8 cellular contexts compared by ENCODE assay signal in the genomic region with DNA sequence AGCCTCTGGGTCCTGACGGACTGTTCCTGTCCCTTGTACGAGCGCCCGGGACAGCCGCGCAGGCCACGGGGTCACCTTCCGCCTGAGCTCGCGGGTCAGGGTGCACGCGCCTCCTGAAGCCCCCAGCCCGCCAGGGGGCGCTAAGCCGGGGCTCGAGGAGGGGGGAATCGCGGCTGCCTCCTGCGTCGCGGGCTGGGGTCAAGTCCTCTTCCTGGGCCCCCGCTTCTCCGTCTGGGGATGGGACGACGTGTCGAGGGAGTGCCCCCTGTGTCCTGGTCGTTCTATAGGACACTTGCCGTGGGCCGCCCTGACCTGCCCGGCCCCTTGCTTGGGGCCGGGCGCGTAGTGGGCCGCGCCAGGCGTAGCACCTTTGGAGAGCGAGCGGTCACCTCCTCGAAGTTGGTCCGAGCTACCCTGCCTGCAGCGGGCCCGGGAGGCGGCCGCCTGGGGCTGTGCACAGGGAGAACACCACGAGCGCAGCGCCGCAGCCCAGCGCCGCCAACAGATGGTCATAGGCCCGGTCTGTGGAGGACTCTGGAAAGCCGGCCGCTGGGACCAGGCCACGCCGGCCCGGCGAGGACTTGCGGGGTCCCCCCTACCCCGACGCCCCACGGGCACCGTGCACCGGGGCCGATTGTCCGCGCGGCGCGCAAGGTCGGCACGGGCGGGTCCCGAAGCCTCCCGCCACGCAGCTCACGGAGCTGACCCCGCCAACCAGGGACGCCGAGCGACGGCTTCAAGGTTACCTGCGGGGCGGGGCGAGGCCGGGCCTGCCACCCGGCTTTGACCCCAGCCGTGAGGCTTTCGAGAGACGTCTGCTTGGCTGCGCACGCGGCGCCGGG. TPM values are rescaled to one million over a fixed set of nuclear protein-coding genes. Genes with fewer than 3 reads are reported as not detected.
DNase-seq lines count a peak whose midpoint lies in the region; ATAC-seq and TF ChIP-seq lines count a peak whose summit lies in the region.

No MANE protein-coding gene starts in this region.

- peak overlapping the region; percentile 67 for H3K4me3 Mint-ChIP-seq in WTC11

- peaks cover 94% of the 10 kb centered on the region for H3K27me3 Mint-ChIP-seq in WTC11 (ENCODE audit: low read depth)

- POLR2A ChIA-PET in WTC11 (lab: Charles Lee), result interaction anchor here (0.7 to 0.8 kb wide), 2 partner anchors 10 to 27 kb away, joined by 3 read pairs; no protein-coding TSS in a partner anchor

- CTCF ChIA-PET in WTC11 (lab: Charles Lee), result interaction anchor here (0.6 to 9.5 kb wide), 64 partner anchors 9 to 1502 kb away, joined by 3 to 219 read pairs (median 6); a partner anchor contains a TSS

- no peak overlapping the region for H3K27ac Mint-ChIP-seq in WTC11

- TF ChIP-seq CTCF in WTC11 (IDR thresholded peaks at IDR 0.05) (peak; percentile 90), kidney epithelial cell (IDR thresholded peaks at IDR 0.05; ENCODE audit: insufficient read depth, low read length, poor library complexity, severe bottlenecking) (peak; percentile 81)

- H3K4me1 Mint-ChIP-seq in WTC11, result peaks cover 26% of the 10 kb centered on the region

- H3K4me3 ChIP-seq in kidney epithelial cell (ENCODE audit: low read depth, low read length), result peak overlapping the region; percentile 29

- H3K9me3 Mint-ChIP-seq in WTC11, result no peaks in the 10 kb centered on the region

- ATAC-seq in WTC11, result peak; percentile 25
- no peak for ATAC-seq in GM21717 (IDR thresholded peaks at IDR 0.05; ENCODE audit: unreplicated experiment)

- no peak overlapping the region for H3K27ac ChIP-seq in caudate nucleus (ENCODE audit: low read depth, low read length)

- DNase-seq in NCI-H446 (lab: John Stamatoyannopoulos, UW) (peak; percentile 46 to 74), NCI-H446 treated with DMSO at 0.1 percent for 48 hours (lab: John Stamatoyannopoulos, UW) (no peak), NCI-H1930 (lab: John Stamatoyannopoulos, UW) (peak; percentile 76 to 87), WTC11 (ENCODE audit: low spot score) (peak; percentile 84), caudate nucleus (lab: John Stamatoyannopoulos, UW) (peak in 36 of 61 donors; percentile 6 to 65 (median 29)), kidney epithelial cell (ENCODE audit: low read depth) (no peak)
- DNase-seq in stimulated activated CD4-positive, alpha-beta T cell treated with anti-CD3 and anti-CD28 coated beads, Interleukin-1b, Interleukin-23, amount 100 ng/mL, for 1 hour (ENCODE audit: low read depth in 2 of 2), result peak; percentile 64 to 66

- no peaks in the 10 kb centered on the region for H3K36me3 Mint-ChIP-seq in WTC11

- H3K36me3 ChIP-seq in kidney epithelial cell (ENCODE audit: control insufficient read depth, insufficient read depth, low read length), result no peaks in the 10 kb centered on the region

- peaks cover 89% of the 10 kb centered on the region for H3K27me3 ChIP-seq in kidney epithelial cell (ENCODE audit: control insufficient read depth, insufficient read depth, low read length)

TF ChIP-seq in WTC11, 78 proteins besides CTCF, POLR2A, EP300 and RAD21 (continues in another document):
- TF ChIP-seq, protein P1, sequence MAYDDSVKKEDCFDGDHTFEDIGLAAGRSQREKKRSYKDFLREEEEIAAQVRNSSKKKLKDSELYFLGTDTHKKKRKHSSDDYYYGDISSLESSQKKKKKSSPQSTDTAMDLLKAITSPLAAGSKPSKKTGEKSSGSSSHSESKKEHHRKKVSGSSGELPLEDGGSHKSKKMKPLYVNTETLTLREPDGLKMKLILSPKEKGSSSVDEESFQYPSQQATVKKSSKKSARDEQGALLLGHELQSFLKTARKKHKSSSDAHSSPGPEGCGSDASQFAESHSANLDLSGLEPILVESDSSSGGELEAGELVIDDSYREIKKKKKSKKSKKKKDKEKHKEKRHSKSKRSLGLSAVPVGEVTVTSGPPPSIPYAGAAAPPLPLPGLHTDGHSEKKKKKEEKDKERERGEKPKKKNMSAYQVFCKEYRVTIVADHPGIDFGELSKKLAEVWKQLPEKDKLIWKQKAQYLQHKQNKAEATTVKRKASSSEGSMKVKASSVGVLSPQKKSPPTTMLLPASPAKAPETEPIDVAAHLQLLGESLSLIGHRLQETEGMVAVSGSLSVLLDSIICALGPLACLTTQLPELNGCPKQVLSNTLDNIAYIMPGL (CRISPR knock-in tag; IDR thresholded peaks at IDR 0.05), result peak; percentile 89
- TF ChIP-seq ZNF263 (CRISPR knock-in tag; IDR thresholded peaks at IDR 0.05; ENCODE audit: low read depth) (no peak), HMGA2 (CRISPR knock-in tag; IDR thresholded peaks at IDR 0.05) (no peak), TP53 (CRISPR knock-in tag; IDR thresholded peaks at IDR 0.05) (peak; percentile 44; the same call in 1 of the 2 replicates), TEAD1 (CRISPR knock-in tag; IDR thresholded peaks at IDR 0.05) (no peak), ESRRA (CRISPR knock-in tag; IDR thresholded peaks at IDR 0.05; ENCODE audit: borderline replicate concordance) (peak; percentile 41; the same call in 1 of the 2 replicates), ZNF121 (CRISPR knock-in tag; IDR thresholded peaks at IDR 0.05) (0 out of 2 replicates have a peak, but pooled peaks have one; percentile 28), RELA (CRISPR knock-in tag; IDR thresholded peaks at IDR 0.05; ENCODE audit: borderline replicate concordance) (0 out of 2 replicates have a peak, but pooled peaks have one; percentile 32), GABPB1 (CRISPR knock-in tag; IDR thresholded peaks at IDR 0.05) (0 out of 2 replicates have a peak, but pooled peaks have one; percentile 5)
- TF ChIP-seq, protein P2, sequence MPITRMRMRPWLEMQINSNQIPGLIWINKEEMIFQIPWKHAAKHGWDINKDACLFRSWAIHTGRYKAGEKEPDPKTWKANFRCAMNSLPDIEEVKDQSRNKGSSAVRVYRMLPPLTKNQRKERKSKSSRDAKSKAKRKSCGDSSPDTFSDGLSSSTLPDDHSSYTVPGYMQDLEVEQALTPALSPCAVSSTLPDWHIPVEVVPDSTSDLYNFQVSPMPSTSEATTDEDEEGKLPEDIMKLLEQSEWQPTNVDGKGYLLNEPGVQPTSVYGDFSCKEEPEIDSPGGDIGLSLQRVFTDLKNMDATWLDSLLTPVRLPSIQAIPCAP (CRISPR knock-in tag; IDR thresholded peaks at IDR 0.05), result no peak
- TF ChIP-seq, protein P3, sequence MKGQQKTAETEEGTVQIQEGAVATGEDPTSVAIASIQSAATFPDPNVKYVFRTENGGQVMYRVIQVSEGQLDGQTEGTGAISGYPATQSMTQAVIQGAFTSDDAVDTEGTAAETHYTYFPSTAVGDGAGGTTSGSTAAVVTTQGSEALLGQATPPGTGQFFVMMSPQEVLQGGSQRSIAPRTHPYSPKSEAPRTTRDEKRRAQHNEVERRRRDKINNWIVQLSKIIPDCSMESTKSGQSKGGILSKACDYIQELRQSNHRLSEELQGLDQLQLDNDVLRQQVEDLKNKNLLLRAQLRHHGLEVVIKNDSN (CRISPR knock-in tag; IDR thresholded peaks at IDR 0.05), result peak; percentile 39; the same call in 1 of the 2 replicates
- TF ChIP-seq, protein P4, sequence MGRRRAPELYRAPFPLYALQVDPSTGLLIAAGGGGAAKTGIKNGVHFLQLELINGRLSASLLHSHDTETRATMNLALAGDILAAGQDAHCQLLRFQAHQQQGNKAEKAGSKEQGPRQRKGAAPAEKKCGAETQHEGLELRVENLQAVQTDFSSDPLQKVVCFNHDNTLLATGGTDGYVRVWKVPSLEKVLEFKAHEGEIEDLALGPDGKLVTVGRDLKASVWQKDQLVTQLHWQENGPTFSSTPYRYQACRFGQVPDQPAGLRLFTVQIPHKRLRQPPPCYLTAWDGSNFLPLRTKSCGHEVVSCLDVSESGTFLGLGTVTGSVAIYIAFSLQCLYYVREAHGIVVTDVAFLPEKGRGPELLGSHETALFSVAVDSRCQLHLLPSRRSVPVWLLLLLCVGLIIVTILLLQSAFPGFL (CRISPR knock-in tag; IDR thresholded peaks at IDR 0.05; ENCODE audit: borderline replicate concordance), result no peak
- TF ChIP-seq, protein P5, sequence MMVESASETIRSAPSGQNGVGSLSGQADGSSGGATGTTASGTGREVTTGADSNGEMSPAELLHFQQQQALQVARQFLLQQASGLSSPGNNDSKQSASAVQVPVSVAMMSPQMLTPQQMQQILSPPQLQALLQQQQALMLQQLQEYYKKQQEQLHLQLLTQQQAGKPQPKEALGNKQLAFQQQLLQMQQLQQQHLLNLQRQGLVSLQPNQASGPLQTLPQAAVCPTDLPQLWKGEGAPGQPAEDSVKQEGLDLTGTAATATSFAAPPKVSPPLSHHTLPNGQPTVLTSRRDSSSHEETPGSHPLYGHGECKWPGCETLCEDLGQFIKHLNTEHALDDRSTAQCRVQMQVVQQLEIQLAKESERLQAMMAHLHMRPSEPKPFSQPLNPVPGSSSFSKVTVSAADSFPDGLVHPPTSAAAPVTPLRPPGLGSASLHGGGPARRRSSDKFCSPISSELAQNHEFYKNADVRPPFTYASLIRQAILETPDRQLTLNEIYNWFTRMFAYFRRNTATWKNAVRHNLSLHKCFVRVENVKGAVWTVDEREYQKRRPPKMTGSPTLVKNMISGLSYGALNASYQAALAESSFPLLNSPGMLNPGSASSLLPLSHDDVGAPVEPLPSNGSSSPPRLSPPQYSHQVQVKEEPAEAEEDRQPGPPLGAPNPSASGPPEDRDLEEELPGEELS (CRISPR knock-in tag; IDR thresholded peaks at IDR 0.05), result peak; percentile 90; the same call in 1 of the 2 replicates
- TF ChIP-seq, protein P6, sequence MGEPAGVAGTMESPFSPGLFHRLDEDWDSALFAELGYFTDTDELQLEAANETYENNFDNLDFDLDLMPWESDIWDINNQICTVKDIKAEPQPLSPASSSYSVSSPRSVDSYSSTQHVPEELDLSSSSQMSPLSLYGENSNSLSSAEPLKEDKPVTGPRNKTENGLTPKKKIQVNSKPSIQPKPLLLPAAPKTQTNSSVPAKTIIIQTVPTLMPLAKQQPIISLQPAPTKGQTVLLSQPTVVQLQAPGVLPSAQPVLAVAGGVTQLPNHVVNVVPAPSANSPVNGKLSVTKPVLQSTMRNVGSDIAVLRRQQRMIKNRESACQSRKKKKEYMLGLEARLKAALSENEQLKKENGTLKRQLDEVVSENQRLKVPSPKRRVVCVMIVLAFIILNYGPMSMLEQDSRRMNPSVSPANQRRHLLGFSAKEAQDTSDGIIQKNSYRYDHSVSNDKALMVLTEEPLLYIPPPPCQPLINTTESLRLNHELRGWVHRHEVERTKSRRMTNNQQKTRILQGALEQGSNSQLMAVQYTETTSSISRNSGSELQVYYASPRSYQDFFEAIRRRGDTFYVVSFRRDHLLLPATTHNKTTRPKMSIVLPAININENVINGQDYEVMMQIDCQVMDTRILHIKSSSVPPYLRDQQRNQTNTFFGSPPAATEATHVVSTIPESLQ (CRISPR knock-in tag; IDR thresholded peaks at IDR 0.05), result no peak

RNA-seq across cellular contexts. Expression of a gene that starts 2.7 kb away (rescaled TPM):
- total RNA-seq in WTC11 (2021), result 0.32 to 0.89 TPM (median 0.79 TPM) in 3 replicates
- 0.21 and 0.27 TPM in 2 replicates for total RNA-seq in kidney epithelial cell

Comparison
In these comparisons a context has a peak if more than half of its experiments do, and no peak if none do; other contexts are left out.
1. DNase-seq: peak in NCI-H446 (2 of 2), NCI-H1930 (2 of 2), WTC11 (single experiment), caudate nucleus (36 of 61) and stimulated activated CD4-positive, alpha-beta T cell treated with anti-CD3 and anti-CD28 coated beads, Interleukin-1b, Interleukin-23, amount 100 ng/mL, for 1 hour (2 of 2); none in NCI-H446 treated with DMSO at 0.1 percent for 48 hours (single experiment) and kidney epithelial cell (single experiment).